ENCODE assay signal across 9 cellular contexts in the genomic region with DNA sequence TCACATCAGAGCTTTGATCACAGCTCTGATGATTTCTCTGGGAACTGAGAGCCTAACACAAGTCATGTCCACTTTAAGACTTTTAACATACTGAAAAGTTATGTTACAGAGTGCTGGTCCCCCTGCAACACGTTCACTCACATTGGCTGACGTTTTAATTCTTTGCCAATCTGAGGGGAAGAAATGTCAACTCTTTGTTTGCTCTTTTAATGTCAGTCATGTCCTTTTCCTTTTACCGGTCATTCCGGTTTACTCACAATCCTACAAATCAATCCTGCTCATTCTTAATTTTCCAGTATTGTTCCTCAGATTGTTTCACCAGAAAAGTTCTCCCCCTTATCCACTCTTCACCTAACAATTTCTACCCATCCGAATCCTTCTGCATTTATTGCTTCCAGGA. TPM values are rescaled to one million over a fixed set of nuclear protein-coding genes. Genes with fewer than 3 reads are reported as not detected.
DNase-seq lines count a peak whose midpoint lies in the region; ATAC-seq, FAIRE-seq and TF ChIP-seq lines count a peak whose summit lies in the region.
"Had no signal": no experiment of that assay in that cellular context is flagged by ENCODE, and none has a peak within 500 bp of the region (broad histone marks: within the 10 kb centered on the region; RNA-seq: fewer than 3 reads in every experiment).

No MANE protein-coding gene starts in this region.

- peaks cover 49% of the 10 kb centered on the region for H3K4me1 Mint-ChIP-seq in T-helper 2 cell treated with Interferon-gamma antibody and Interleukin-4, amounts not matched to agents 5 μg/mL and 100 μg/mL, for 36 hours (ENCODE audit: low read depth)
- H3K4me1 Mint-ChIP-seq in activated CD8-positive, alpha-beta T cell treated with anti-CD3 and anti-CD28 coated beads for 36 hours (ENCODE audit: low read depth) = peaks cover 53% of the 10 kb centered on the region

- no peaks in the 10 kb centered on the region for H3K9me3 Mint-ChIP-seq in T-helper 2 cell treated with Interferon-gamma antibody and Interleukin-4, amounts not matched to agents 5 μg/mL and 100 μg/mL, for 36 hours
- peaks cover 3% of the 10 kb centered on the region for H3K9me3 Mint-ChIP-seq in activated CD8-positive, alpha-beta T cell treated with anti-CD3 and anti-CD28 coated beads for 36 hours

- POLR2A ChIA-PET in activated CD8-positive, alpha-beta T cell treated with anti-CD3 and anti-CD28 coated beads for 36 hours (lab: Charles Lee) = interaction anchor here (1.1 kb wide), 1 partner anchor 27 kb away, joined by 3 read pairs; no protein-coding TSS in a partner anchor

- DNase-seq in T-helper 2 cell treated with Interferon-gamma antibody and Interleukin-4, amounts not matched to agents 5 μg/mL and 100 μg/mL, for 36 hours (ENCODE audit: low spot score) = no peak
- DNase-seq in T-helper 2 cell (no peak), kidney (no peak), GF-D8 (lab: John Stamatoyannopoulos, UW) (no peak), DMS79 treated with DMSO at 0.1 percent for 48 hours (lab: John Stamatoyannopoulos, UW) (no peak), DMS79 (lab: John Stamatoyannopoulos, UW) (no peak)
- no peak for DNase-seq in activated CD8-positive, alpha-beta T cell treated with anti-CD3 and anti-CD28 coated beads for 36 hours
- DNase-seq: AML-193 had no signal

- H3K36me3 ChIP-seq in kidney (ENCODE audit: control insufficient read depth in 1 of 2, insufficient read depth in 2 of 2, low read length in 2 of 2) (no peaks in the 10 kb centered on the region), stomach smooth muscle (ENCODE audit: control insufficient read depth in 2 of 2, insufficient read depth in 2 of 2, low read length in 2 of 2) (no peaks in the 10 kb centered on the region)

- TF ChIP-seq CTCF in activated CD8-positive, alpha-beta T cell treated with anti-CD3 and anti-CD28 coated beads for 36 hours (IDR thresholded peaks at IDR 0.05) = no peak
- TF ChIP-seq CTCF in kidney (IDR thresholded peaks at IDR 0.05; ENCODE audit: borderline replicate concordance, extremely low read depth, insufficient read depth) = no peak

- H3K36me3 Mint-ChIP-seq in T-helper 2 cell treated with Interferon-gamma antibody and Interleukin-4, amounts not matched to agents 5 μg/mL and 100 μg/mL, for 36 hours (ENCODE audit: low read depth) = peaks cover 8% of the 10 kb centered on the region
- H3K36me3 Mint-ChIP-seq in activated CD8-positive, alpha-beta T cell treated with anti-CD3 and anti-CD28 coated beads for 36 hours (ENCODE audit: low read depth) = peaks cover 6% of the 10 kb centered on the region

- no peak for FAIRE-seq in kidney (lab: Jason Lieb, UNC)

- H3K4me3 Mint-ChIP-seq in T-helper 2 cell treated with Interferon-gamma antibody and Interleukin-4, amounts not matched to agents 5 μg/mL and 100 μg/mL, for 36 hours = peak overlapping the region; percentile 99
- H3K4me3 Mint-ChIP-seq in activated CD8-positive, alpha-beta T cell treated with anti-CD3 and anti-CD28 coated beads for 36 hours = peak overlapping the region; percentile 98

- H3K27ac ChIP-seq in kidney (ENCODE audit: low read depth in 2 of 2, low read length in 2 of 2) (peak overlapping the region; percentile 61 to 88), stomach smooth muscle (ENCODE audit: low read length) (peak overlapping the region; percentile 94)

- H3K27me3 ChIP-seq in stomach smooth muscle (ENCODE audit: control insufficient read depth in 1 of 2, insufficient read depth in 2 of 2, low read length in 2 of 2) = no peaks in the 10 kb centered on the region

- intact Hi-C loops in activated CD8-positive, alpha-beta T cell treated with anti-CD3 and anti-CD28 coated beads for 36 hours (cut with micrococcal nuclease) = no loop called here
- intact Hi-C loops in kidney (cut with DNase I) = no loop called here

- H3K9ac ChIP-seq in kidney (ENCODE audit: low read length in 2 of 2) (peak overlapping the region in 1 of 2 donors; percentile 83), stomach smooth muscle (ENCODE audit: low read length in 2 of 2) (peak overlapping the region; percentile 78 to 89)

- no peaks in the 10 kb centered on the region for H3K27me3 Mint-ChIP-seq in T-helper 2 cell treated with Interferon-gamma antibody and Interleukin-4, amounts not matched to agents 5 μg/mL and 100 μg/mL, for 36 hours (ENCODE audit: low read depth)
- H3K27me3 Mint-ChIP-seq in activated CD8-positive, alpha-beta T cell treated with anti-CD3 and anti-CD28 coated beads for 36 hours = no peaks in the 10 kb centered on the region

- ATAC-seq in activated CD8-positive, alpha-beta T cell treated with anti-CD3 and anti-CD28 coated beads for 36 hours = no peak

- H3K4me3 ChIP-seq in kidney (ENCODE audit: low read length in 2 of 2) (peak overlapping the region; percentile 41 to 91), stomach smooth muscle (ENCODE audit: low read length in 2 of 2) (peak overlapping the region; percentile 95 to 97)

- CTCF ChIA-PET in activated CD8-positive, alpha-beta T cell treated with anti-CD3 and anti-CD28 coated beads for 36 hours (lab: Charles Lee) = interaction anchor here (2.7 kb wide), 1 partner anchor 46 kb away, joined by 8 read pairs; no protein-coding TSS in a partner anchor

- H3K27ac Mint-ChIP-seq in T-helper 2 cell treated with Interferon-gamma antibody and Interleukin-4, amounts not matched to agents 5 μg/mL and 100 μg/mL, for 36 hours = peak overlapping the region; percentile 96
- H3K27ac Mint-ChIP-seq in activated CD8-positive, alpha-beta T cell treated with anti-CD3 and anti-CD28 coated beads for 36 hours = peak overlapping the region; percentile 98

- H3K4me1 ChIP-seq in kidney (ENCODE audit: control insufficient read depth in 1 of 2, insufficient read depth in 1 of 2, low read depth in 1 of 2, low read length in 2 of 2) (peaks cover 10 to 14% of the 10 kb centered on the region in 2 donors), stomach smooth muscle (ENCODE audit: control insufficient read depth, insufficient read depth, low read length) (peaks cover 23% of the 10 kb centered on the region)

- no peaks in the 10 kb centered on the region for H3K9me3 ChIP-seq in kidney (ENCODE audit: control insufficient read depth in 1 of 2, low read length in 2 of 2)
- no peaks in the 10 kb centered on the region for H3K9me3 ChIP-seq in stomach smooth muscle (ENCODE audit: control insufficient read depth in 2 of 2, low read length in 2 of 2)

RNA-seq across cellular contexts. Expression of a gene that starts 1.0 kb away (rescaled TPM):
- total RNA-seq in activated CD8-positive, alpha-beta T cell treated with anti-CD3 and anti-CD28 coated beads for 36 hours = 10 to 100 TPM; 77.7 to 84.3 TPM
- 269 TPM for total RNA-seq in kidney
- polyA plus RNA-seq in kidney (ENCODE audit: insufficient read depth, low read depth, low replicate concordance) = 119 TPM
